10 cellular contexts compared by ENCODE assay signal in the genomic region with DNA sequence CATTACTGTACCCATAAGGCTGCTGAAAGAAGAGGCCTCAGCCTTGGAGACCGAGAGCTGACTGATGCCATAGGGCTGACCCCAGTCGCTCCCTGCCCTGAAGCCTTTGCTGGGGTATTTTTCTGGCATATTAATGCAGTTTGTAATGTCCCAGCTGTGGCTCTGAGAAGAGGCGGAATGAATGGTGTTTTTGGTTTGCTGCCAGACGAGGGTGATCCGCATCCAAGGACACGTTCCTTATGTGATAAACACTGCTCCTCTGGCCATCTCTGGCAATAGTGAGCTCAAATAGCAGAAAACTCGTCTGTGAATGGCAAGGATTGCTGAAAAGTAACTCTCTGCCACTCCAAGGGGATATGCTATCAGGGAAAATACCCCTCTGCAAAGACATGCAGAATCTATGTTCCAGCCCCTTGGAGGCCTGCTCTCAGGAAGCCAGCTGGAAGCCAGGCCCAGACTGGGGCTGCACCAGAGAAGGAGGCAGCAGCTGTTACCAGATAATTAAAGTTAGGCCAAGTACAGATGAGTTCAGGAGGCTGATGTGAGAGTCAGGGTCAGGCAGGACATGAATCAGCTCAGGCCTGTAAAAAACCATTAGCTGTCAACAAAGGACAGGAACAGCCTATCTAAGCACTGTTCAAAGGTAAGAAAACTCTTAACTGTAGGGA. TPM values are rescaled to one million over a fixed set of nuclear protein-coding genes. Genes with fewer than 3 reads are reported as not detected.
DNase-seq lines count a peak whose midpoint lies in the region; ATAC-seq and TF ChIP-seq lines count a peak whose summit lies in the region.
"Had no signal": no experiment of that assay in that cellular context is flagged by ENCODE, and none has a peak within 500 bp of the region (broad histone marks: within the 10 kb centered on the region; RNA-seq: fewer than 3 reads in every experiment).

No MANE protein-coding gene starts in this region.

- H3K4me3 Mint-ChIP-seq in naive thymus-derived CD4-positive, alpha-beta T cell = peak overlapping the region in 1 of 10 donors; percentile 24
- no peak overlapping the region for H3K4me3 Mint-ChIP-seq in Calu3 (ENCODE audit: low read depth, unreplicated experiment)
- no peak overlapping the region for H3K4me3 Mint-ChIP-seq in activated naive CD4-positive, alpha-beta T cell treated with anti-CD3 and anti-CD28 coated beads for 36 hours

- H2AFZ ChIP-seq in fibroblast of lung (ENCODE audit: low read length) = no peak overlapping the region

- no peaks in the 10 kb centered on the region for H3K79me2 ChIP-seq in fibroblast of lung (ENCODE audit: control insufficient read depth, insufficient read depth, low read length)

- no peaks in the 10 kb centered on the region for H3K36me3 ChIP-seq in fibroblast of lung (ENCODE audit: control insufficient read depth, insufficient read depth, low read length)
- H3K36me3 ChIP-seq in naive thymus-derived CD4-positive, alpha-beta T cell (ENCODE audit: control insufficient read depth in 2 of 3, insufficient read depth in 3 of 3, low read length in 3 of 3) = no peaks in the 10 kb centered on the region

- no peak for ATAC-seq in naive thymus-derived CD4-positive, alpha-beta T cell
- ATAC-seq in HG02588 (IDR thresholded peaks at IDR 0.05; ENCODE audit: unreplicated experiment) = no peak

- peak; percentile 62 for DNase-seq in AG08396 (ENCODE audit: low spot score)
- DNase-seq in NCI-H69 (lab: John Stamatoyannopoulos, UW) = peak; percentile 48
- peak; percentile 24 to 77 for DNase-seq in fibroblast of lung (ENCODE audit: low read depth in 2 of 2)
- no peak for DNase-seq in naive thymus-derived CD4-positive, alpha-beta T cell
- DNase-seq in GOT3 (lab: John Stamatoyannopoulos, UW) = no peak
- DNase-seq in Calu3 = no peak
- no peak for DNase-seq in activated naive CD4-positive, alpha-beta T cell treated with anti-CD3 and anti-CD28 coated beads for 36 hours
- DNase-seq: Karpas-422 had no signal

- peaks cover 0 to 3% (median 0%) of the 10 kb centered on the region in 5 donors for H3K27me3 Mint-ChIP-seq in naive thymus-derived CD4-positive, alpha-beta T cell
- peaks cover 37% of the 10 kb centered on the region for H3K27me3 Mint-ChIP-seq in Calu3 (ENCODE audit: unreplicated experiment)
- H3K27me3 Mint-ChIP-seq in activated naive CD4-positive, alpha-beta T cell treated with anti-CD3 and anti-CD28 coated beads for 36 hours (ENCODE audit: low read depth) = no peaks in the 10 kb centered on the region

- peaks cover 31 to 72% (median 56%) of the 10 kb centered on the region in 7 donors for H3K4me1 Mint-ChIP-seq in naive thymus-derived CD4-positive, alpha-beta T cell
- H3K4me1 Mint-ChIP-seq in Calu3 (ENCODE audit: low read depth, unreplicated experiment) = no peaks in the 10 kb centered on the region
- H3K4me1 Mint-ChIP-seq in activated naive CD4-positive, alpha-beta T cell treated with anti-CD3 and anti-CD28 coated beads for 36 hours (ENCODE audit: low read depth) = peaks cover 40% of the 10 kb centered on the region

- peak in 1 of 2 donors; percentile 4 for TF ChIP-seq CTCF in fibroblast of lung (conservative IDR thresholded peaks at IDR 0.05 in 1 of 2, IDR thresholded peaks at IDR 0.05 in 1 of 2; ENCODE audit: low read depth in 1 of 2, low read length in 2 of 2)
- TF ChIP-seq CTCF in Calu3 (IDR thresholded peaks at IDR 0.05; ENCODE audit: unreplicated experiment) = no peak

- no peak overlapping the region for H3K9ac ChIP-seq in fibroblast of lung (ENCODE audit: insufficient read depth, low read length)

- no peaks in the 10 kb centered on the region for H4K20me1 ChIP-seq in fibroblast of lung (ENCODE audit: control insufficient read depth, extremely low read depth, insufficient read depth, low read length)

- H3K27ac ChIP-seq in fibroblast of lung (ENCODE audit: insufficient read depth, low read length) = no peak overlapping the region
- H3K27ac ChIP-seq in naive thymus-derived CD4-positive, alpha-beta T cell (ENCODE audit: low read depth, low read length) = no peak overlapping the region

- CTCF ChIA-PET in naive thymus-derived CD4-positive, alpha-beta T cell (lab: Charles Lee) = no interaction called here
- CTCF ChIA-PET in Calu3 (lab: Charles Lee) = interaction anchor here (0.5 kb wide), 2 partner anchors 9 to 171 kb away, joined by 3 to 4 read pairs; no protein-coding TSS in a partner anchor
- CTCF ChIA-PET in activated naive CD4-positive, alpha-beta T cell treated with anti-CD3 and anti-CD28 coated beads for 36 hours (lab: Charles Lee) = interaction anchor here (0.8 kb wide), 1 partner anchor 11 kb away, joined by 3 read pairs; no protein-coding TSS in a partner anchor

- no peaks in the 10 kb centered on the region for H3K9me3 ChIP-seq in fibroblast of lung (ENCODE audit: control insufficient read depth, insufficient read depth, low read depth, low read length)
- no peaks in the 10 kb centered on the region for H3K9me3 ChIP-seq in naive thymus-derived CD4-positive, alpha-beta T cell (ENCODE audit: control insufficient read depth in 2 of 3, low read length in 3 of 3)

- POLR2A ChIA-PET in naive thymus-derived CD4-positive, alpha-beta T cell (lab: Charles Lee) = interaction anchor here (1.7 kb wide), 1 partner anchor 52 kb away, joined by 11 read pairs; the partner anchor contains the start of gene KLHL24

- H3K4me1 ChIP-seq in fibroblast of lung (ENCODE audit: control insufficient read depth, extremely low read depth, insufficient read depth, low read length) = peaks cover 4% of the 10 kb centered on the region
- peaks cover 11 to 33% of the 10 kb centered on the region in 2 donors for H3K4me1 ChIP-seq in naive thymus-derived CD4-positive, alpha-beta T cell (ENCODE audit: control insufficient read depth in 2 of 2, insufficient read depth in 2 of 2, low read length in 2 of 2)

- peaks cover 0 to 9% (median 0%) of the 10 kb centered on the region in 5 donors for H3K36me3 Mint-ChIP-seq in naive thymus-derived CD4-positive, alpha-beta T cell
- H3K36me3 Mint-ChIP-seq in Calu3 (ENCODE audit: insufficient read depth, unreplicated experiment) = no peaks in the 10 kb centered on the region
- no peaks in the 10 kb centered on the region for H3K36me3 Mint-ChIP-seq in activated naive CD4-positive, alpha-beta T cell treated with anti-CD3 and anti-CD28 coated beads for 36 hours (ENCODE audit: low read depth)

- no peak overlapping the region for H3K4me2 ChIP-seq in fibroblast of lung (ENCODE audit: extremely low read depth, insufficient read depth, low read length)

- no peak overlapping the region for H3K4me3 ChIP-seq in fibroblast of lung (replicated peaks in 1 of 4; ENCODE audit: control extremely low read depth in 1 of 4, insufficient read depth in 1 of 4, low read depth in 3 of 4, low read length in 4 of 4)
- no peak overlapping the region for H3K4me3 ChIP-seq in naive thymus-derived CD4-positive, alpha-beta T cell (ENCODE audit: low read length)

- peak overlapping the region in 8 of 9 donors; percentile 37 to 89 (median 70) for H3K27ac Mint-ChIP-seq in naive thymus-derived CD4-positive, alpha-beta T cell
- no peak overlapping the region for H3K27ac Mint-ChIP-seq in Calu3 (ENCODE audit: unreplicated experiment)
- H3K27ac Mint-ChIP-seq in activated naive CD4-positive, alpha-beta T cell treated with anti-CD3 and anti-CD28 coated beads for 36 hours = no peak overlapping the region

- no TSS peak for BruUV-seq in Calu3 (replicated peaks; lab: Mats Ljungman, UMichigan)

- peaks cover 0 to 4% (median 0%) of the 10 kb centered on the region in 11 donors for H3K9me3 Mint-ChIP-seq in naive thymus-derived CD4-positive, alpha-beta T cell
- H3K9me3 Mint-ChIP-seq in Calu3 (ENCODE audit: low read depth, unreplicated experiment) = no peaks in the 10 kb centered on the region
- H3K9me3 Mint-ChIP-seq in activated naive CD4-positive, alpha-beta T cell treated with anti-CD3 and anti-CD28 coated beads for 36 hours = no peaks in the 10 kb centered on the region

- intact Hi-C loops in naive thymus-derived CD4-positive, alpha-beta T cell (cut with micrococcal nuclease) = no loop called here
- intact Hi-C loops in Calu3 (cut with micrococcal nuclease; ENCODE audit: unreplicated experiment) = no loop called here
- intact Hi-C loops in activated naive CD4-positive, alpha-beta T cell treated with anti-CD3 and anti-CD28 coated beads for 36 hours (cut with micrococcal nuclease) = no loop called here

- no peaks in the 10 kb centered on the region for H3K27me3 ChIP-seq in fibroblast of lung (ENCODE audit: control insufficient read depth, insufficient read depth, low read length)
- H3K27me3 ChIP-seq in naive thymus-derived CD4-positive, alpha-beta T cell (ENCODE audit: control insufficient read depth in 2 of 2, insufficient read depth in 2 of 2, low read length in 2 of 2) = no peaks in the 10 kb centered on the region

RNA-seq across cellular contexts. Expression of gene KLHL6, which starts 28.9 kb away (rescaled TPM):
- total RNA-seq in fibroblast of lung = not detected in 2 replicates
- not detected in 2 replicates for polyA plus RNA-seq in fibroblast of lung
- polyA plus RNA-seq in fibroblast of lung (2012) = not detected in 2 replicates
- not detected in 2 replicates for polyA minus RNA-seq in fibroblast of lung (ENCODE audit: low replicate concordance)
- total RNA-seq in naive thymus-derived CD4-positive, alpha-beta T cell = 10 to 100 TPM; 37.7 to 72.9 (median 41.5) TPM
- polyA plus RNA-seq in naive thymus-derived CD4-positive, alpha-beta T cell = 10 to 100 TPM; 25.8 to 32.9 TPM
- not detected in 2 replicates for total RNA-seq in Calu3 (2022)
- total RNA-seq in activated naive CD4-positive, alpha-beta T cell treated with anti-CD3 and anti-CD28 coated beads for 36 hours = 10 to 100 TPM; 82.3 to 82.4 TPM
- total RNA-seq: kidney epithelial cell had no signal

RNA-seq across cellular contexts. Expression of gene KLHL24, which starts 51.0 kb away (rescaled TPM):
- total RNA-seq in fibroblast of lung (70.7 and 131 TPM in 2 replicates), Calu3 (2022) (38.2 and 42.7 TPM in 2 replicates)
- polyA plus RNA-seq in fibroblast of lung = 12.2 and 20.4 TPM in 2 replicates
- 4.6 and 6.3 TPM in 2 replicates for polyA plus RNA-seq in fibroblast of lung (2012)
- polyA minus RNA-seq in fibroblast of lung (ENCODE audit: low replicate concordance) = 2.4 and 8.3 TPM in 2 replicates
- 100 to 1,000 TPM in 4 of 5 experiments, 10 to 100 TPM in 1; 25.3 to 161 (median 129) TPM for total RNA-seq in naive thymus-derived CD4-positive, alpha-beta T cell
- polyA plus RNA-seq in naive thymus-derived CD4-positive, alpha-beta T cell = 10 to 100 TPM; 57.8 to 59.6 TPM
- 10 to 100 TPM; 26.2 to 26.9 TPM for total RNA-seq in activated naive CD4-positive, alpha-beta T cell treated with anti-CD3 and anti-CD28 coated beads for 36 hours

Comparison
In these comparisons a context has a peak if more than half of its experiments do, and no peak if none do; other contexts are left out.
1. DNase-seq: peak in AG08396 (single experiment), NCI-H69 (single experiment) and fibroblast of lung (2 of 2); none in naive thymus-derived CD4-positive, alpha-beta T cell (0 of 9), GOT3 (single experiment), Calu3 (single experiment) and activated naive CD4-positive, alpha-beta T cell treated with anti-CD3 and anti-CD28 coated beads for 36 hours (single experiment).
2. H3K27ac Mint-ChIP-seq: peak in naive thymus-derived CD4-positive, alpha-beta T cell (8 of 9); none in Calu3 (single experiment) and activated naive CD4-positive, alpha-beta T cell treated with anti-CD3 and anti-CD28 coated beads for 36 hours (single experiment).
3. RNA of gene KLHL6, which starts 28.9 kb away (total RNA-seq): 82.3 to 82.4 TPM in activated naive CD4-positive, alpha-beta T cell treated with anti-CD3 and anti-CD28 coated beads for 36 hours and 37.7 to 72.9 TPM in naive thymus-derived CD4-positive, alpha-beta T cell; not detected in Calu3 and not detected in fibroblast of lung; every median in the first group is over 10 times any median in the second.